10 cellular contexts compared by ENCODE assay signal in the genomic region with DNA sequence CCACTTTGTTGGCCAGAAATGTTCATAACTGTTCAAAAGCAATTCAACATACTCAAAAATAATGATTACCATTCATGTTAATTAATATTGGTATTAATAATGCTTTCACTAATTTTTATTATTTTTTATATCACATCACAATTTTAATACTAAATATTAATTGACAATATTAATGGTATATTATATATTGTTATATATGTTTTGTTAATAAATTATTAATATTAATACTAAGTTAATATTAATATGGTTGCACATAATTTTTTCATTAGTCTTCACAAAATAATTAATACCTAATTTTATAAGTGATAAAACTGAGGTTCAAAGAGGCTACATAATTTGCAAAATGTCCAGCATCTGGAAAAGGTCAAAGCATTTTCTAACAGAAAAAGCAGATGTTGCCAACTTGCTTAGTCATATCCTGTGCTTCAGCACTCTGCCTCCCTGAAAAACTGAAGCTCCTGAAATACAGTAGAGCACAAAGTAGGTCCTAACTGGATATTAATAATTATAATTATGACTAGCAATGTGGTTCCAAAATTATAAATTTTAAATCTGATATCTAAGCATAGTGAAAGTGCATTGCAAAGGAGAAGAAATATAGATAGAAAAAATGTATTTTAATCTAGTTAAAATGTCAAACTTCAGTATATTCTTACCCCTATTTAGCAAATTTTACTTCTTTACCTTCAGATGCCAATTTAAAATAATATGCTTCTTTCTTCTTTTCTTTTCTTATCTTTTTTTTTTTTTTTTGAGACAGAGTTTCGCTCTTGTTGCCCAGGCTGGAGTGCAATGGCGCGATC.
DNase-seq lines count a peak whose midpoint lies in the region; ATAC-seq and TF ChIP-seq lines count a peak whose summit lies in the region.
"Had no signal": no experiment of that assay in that cellular context is flagged by ENCODE, and none has a peak within 500 bp of the region (broad histone marks: within the 10 kb centered on the region; RNA-seq: fewer than 3 reads in every experiment).

No MANE protein-coding gene starts in this region.

- H3K27ac Mint-ChIP-seq in CD4-positive, alpha-beta T cell: peak overlapping the region; percentile 64
- peak overlapping the region; percentile 83 for H3K27ac Mint-ChIP-seq in activated naive CD8-positive, alpha-beta T cell treated with anti-CD3 and anti-CD28 coated beads for 36 hours
- no peak overlapping the region for H3K27ac Mint-ChIP-seq in neural progenitor cell
- no peak overlapping the region for H3K27ac Mint-ChIP-seq in endothelial cell (ENCODE audit: unreplicated experiment)

- H3K4me1 ChIP-seq in Loucy (ENCODE audit: insufficient read depth, low read length, poor library complexity, severe bottlenecking) (peaks cover 25% of the 10 kb centered on the region), neural progenitor cell (no peaks in the 10 kb centered on the region), psoas muscle (peaks cover 4% of the 10 kb centered on the region)

- POLR2A ChIA-PET in CD4-positive, alpha-beta T cell (lab: Charles Lee): no interaction called here

- no peak for TF ChIP-seq CTCF in CD4-positive, alpha-beta T cell (IDR thresholded peaks at IDR 0.05)
- TF ChIP-seq CTCF in Loucy (conservative IDR thresholded peaks at IDR 0.05; ENCODE audit: low read length): no peak
- no peak for TF ChIP-seq CTCF in neural progenitor cell (IDR thresholded peaks at IDR 0.05)
- TF ChIP-seq CTCF in psoas muscle (IDR thresholded peaks at IDR 0.05): no peak
- TF ChIP-seq CTCF in endothelial cell (IDR thresholded peaks at IDR 0.05; ENCODE audit: unreplicated experiment): no peak

- CTCF ChIA-PET in CD4-positive, alpha-beta T cell (lab: Charles Lee): no interaction called here

- H3K4me2 ChIP-seq in Loucy (ENCODE audit: low read depth, low read length, poor library complexity, severe bottlenecking): peak overlapping the region; percentile 36
- no peak overlapping the region for H3K4me2 ChIP-seq in neural progenitor cell

- no peaks in the 10 kb centered on the region for H3K36me3 ChIP-seq in Loucy (ENCODE audit: insufficient read depth, low read length)
- H3K36me3 ChIP-seq in neural progenitor cell: no peaks in the 10 kb centered on the region
- H3K36me3 ChIP-seq in psoas muscle (ENCODE audit: insufficient read depth in 1 of 2, low read depth in 1 of 2): no peaks in the 10 kb centered on the region
- H3K36me3 ChIP-seq: Peyer's patch had no signal

- 90 to 100% (median 100%) methylated on average over 3 of the region's 3 CpGs for WGBS in psoas muscle, 3 donors

- H2AFZ ChIP-seq in Loucy (ENCODE audit: low read length): no peak overlapping the region
- H2AFZ ChIP-seq in neural progenitor cell (replicated peaks): no peak overlapping the region

- H3K79me2 ChIP-seq in Loucy (ENCODE audit: insufficient read depth, low read length) (no peaks in the 10 kb centered on the region), neural progenitor cell (ENCODE audit: low read depth) (no peaks in the 10 kb centered on the region)

- no peak overlapping the region for H3K27ac ChIP-seq in CD4-positive, alpha-beta T cell (ENCODE audit: low read depth, low read length)
- no peak overlapping the region for H3K27ac ChIP-seq in neural progenitor cell
- H3K27ac ChIP-seq in psoas muscle: no peak overlapping the region

- no peaks in the 10 kb centered on the region for H3K9me3 Mint-ChIP-seq in CD4-positive, alpha-beta T cell
- peaks cover 3% of the 10 kb centered on the region for H3K9me3 Mint-ChIP-seq in activated naive CD8-positive, alpha-beta T cell treated with anti-CD3 and anti-CD28 coated beads for 36 hours
- H3K9me3 Mint-ChIP-seq in neural progenitor cell: no peaks in the 10 kb centered on the region
- no peaks in the 10 kb centered on the region for H3K9me3 Mint-ChIP-seq in endothelial cell (ENCODE audit: unreplicated experiment)

- no peak for ATAC-seq in CD4-positive, alpha-beta T cell (ENCODE audit: poor library complexity)
- ATAC-seq in psoas muscle: no peak

- H3K27me3 Mint-ChIP-seq in CD4-positive, alpha-beta T cell: no peaks in the 10 kb centered on the region
- no peaks in the 10 kb centered on the region for H3K27me3 Mint-ChIP-seq in activated naive CD8-positive, alpha-beta T cell treated with anti-CD3 and anti-CD28 coated beads for 36 hours
- no peaks in the 10 kb centered on the region for H3K27me3 Mint-ChIP-seq in neural progenitor cell (ENCODE audit: insufficient read depth, low read depth)
- H3K27me3 Mint-ChIP-seq in endothelial cell (ENCODE audit: unreplicated experiment): no peaks in the 10 kb centered on the region

- H3K4me3 Mint-ChIP-seq in CD4-positive, alpha-beta T cell: no peak overlapping the region
- peak overlapping the region; percentile 55 for H3K4me3 Mint-ChIP-seq in activated naive CD8-positive, alpha-beta T cell treated with anti-CD3 and anti-CD28 coated beads for 36 hours
- H3K4me3 Mint-ChIP-seq in neural progenitor cell (no peak overlapping the region), endothelial cell (ENCODE audit: unreplicated experiment) (no peak overlapping the region)

- intact Hi-C loops in CD4-positive, alpha-beta T cell (cut with DNase I, micrococcal nuclease): no loop called here
- intact Hi-C loops in psoas muscle (cut with DNase I): no loop called here

- DNase-seq in CD4-positive, alpha-beta T cell: no peak
- no peak for DNase-seq in activated naive CD8-positive, alpha-beta T cell treated with anti-CD3 and anti-CD28 coated beads for 36 hours
- DNase-seq in hepatic stellate cell (ENCODE audit: low spot score) (peak; percentile 14), NCI-H1436 (lab: John Stamatoyannopoulos, UW) (no peak), neural progenitor cell (ENCODE audit: low spot score) (no peak), psoas muscle (no peak), endothelial cell (ENCODE audit: low spot score) (no peak)
- DNase-seq: amygdala, Peyer's patch had no signal

- H3K9me3 ChIP-seq in CD4-positive, alpha-beta T cell (ENCODE audit: control insufficient read depth, low read length): no peaks in the 10 kb centered on the region
- H3K9me3 ChIP-seq in Loucy (ENCODE audit: insufficient read depth, low read depth, low read length) (no peaks in the 10 kb centered on the region), neural progenitor cell (ENCODE audit: low read depth) (no peaks in the 10 kb centered on the region), psoas muscle (no peaks in the 10 kb centered on the region)
- H3K9me3 ChIP-seq: Peyer's patch had no signal

- H3F3A ChIP-seq in Loucy (ENCODE audit: low read depth) (no peaks in the 10 kb centered on the region), neural progenitor cell (ENCODE audit: low read depth) (no peaks in the 10 kb centered on the region)

- H3K36me3 Mint-ChIP-seq in CD4-positive, alpha-beta T cell (ENCODE audit: low read depth): peaks cover 4% of the 10 kb centered on the region
- H3K36me3 Mint-ChIP-seq in activated naive CD8-positive, alpha-beta T cell treated with anti-CD3 and anti-CD28 coated beads for 36 hours: peaks cover 16% of the 10 kb centered on the region
- H3K36me3 Mint-ChIP-seq in neural progenitor cell (no peaks in the 10 kb centered on the region), endothelial cell (ENCODE audit: low read depth, unreplicated experiment) (no peaks in the 10 kb centered on the region)

- H4K20me1 ChIP-seq in Loucy (ENCODE audit: insufficient read depth, low read length, poor library complexity, severe bottlenecking) (no peaks in the 10 kb centered on the region), neural progenitor cell (ENCODE audit: low read depth) (no peaks in the 10 kb centered on the region)

- no peaks in the 10 kb centered on the region for H3K27me3 ChIP-seq in CD4-positive, alpha-beta T cell (ENCODE audit: control insufficient read depth, insufficient read depth, low read length)
- H3K27me3 ChIP-seq in Loucy (ENCODE audit: insufficient read depth, low read length, poor library complexity, severe bottlenecking) (no peaks in the 10 kb centered on the region), neural progenitor cell (no peaks in the 10 kb centered on the region), psoas muscle (ENCODE audit: insufficient read depth in 3 of 3, low read length in 2 of 3) (no peaks in the 10 kb centered on the region)
- H3K27me3 ChIP-seq: Peyer's patch had no signal

- H3K9me2 ChIP-seq in Loucy (replicated peaks; ENCODE audit: low read depth, low read length): no peaks in the 10 kb centered on the region

- no peak overlapping the region for H3K4me3 ChIP-seq in Loucy (ENCODE audit: low read length, poor library complexity, severe bottlenecking)
- H3K4me3 ChIP-seq in neural progenitor cell: no peak overlapping the region
- H3K4me3 ChIP-seq in psoas muscle: no peak overlapping the region
- H3K4me3 ChIP-seq: Peyer's patch had no signal

- no peak overlapping the region for H3K9ac ChIP-seq in Loucy (ENCODE audit: low read depth, low read length, poor library complexity, severe bottlenecking)
- no peak overlapping the region for H3K9ac ChIP-seq in neural progenitor cell

- peaks cover 15% of the 10 kb centered on the region for H3K4me1 Mint-ChIP-seq in CD4-positive, alpha-beta T cell (ENCODE audit: low read depth)
- H3K4me1 Mint-ChIP-seq in activated naive CD8-positive, alpha-beta T cell treated with anti-CD3 and anti-CD28 coated beads for 36 hours: peaks cover 34% of the 10 kb centered on the region
- H3K4me1 Mint-ChIP-seq in neural progenitor cell: no peaks in the 10 kb centered on the region
- no peaks in the 10 kb centered on the region for H3K4me1 Mint-ChIP-seq in endothelial cell (ENCODE audit: unreplicated experiment)

Comparison
In these comparisons a context has a peak if more than half of its experiments do, and no peak if none do; other contexts are left out.
1. H3K27ac Mint-ChIP-seq: peak in CD4-positive, alpha-beta T cell (single experiment) and activated naive CD8-positive, alpha-beta T cell treated with anti-CD3 and anti-CD28 coated beads for 36 hours (single experiment); none in neural progenitor cell (single experiment) and endothelial cell (single experiment).